ENCODE assay signal across 22 cellular contexts in genomic region chr15:41482070-41482469, GRCh38. TPM values are rescaled to one million over a fixed set of nuclear protein-coding genes. Genes with fewer than 3 reads are reported as not detected.
"Had no signal": no experiment of that assay in that cellular context is flagged by ENCODE, and none has a peak within 500 bp of the region (broad histone marks: within the 10 kb centered on the region; RNA-seq: fewer than 3 reads in every experiment).

No MANE protein-coding gene starts in this region.

- H3K27me3 ChIP-seq: dorsolateral prefrontal cortex, gastrocnemius medialis, right atrium auricular region had no signal

- H3K27me3 Mint-ChIP-seq: memory B cell; naive thymus-derived CD8-positive, alpha-beta T cell had no signal

- H3K27ac ChIP-seq: dorsolateral prefrontal cortex, epithelial cell of prostate, esophagus muscularis mucosa, gastrocnemius medialis, heart right ventricle, left ventricle myocardium inferior, lower lobe of right lung, neutrophil, right atrium auricular region, sigmoid colon, skin epidermis, tibial artery had no signal

- DNase-seq: cortex of kidney; dorsolateral prefrontal cortex; effector memory CD4-positive, alpha-beta T cell; gastrocnemius medialis; heart right ventricle; islet precursor cell; left ventricle myocardium inferior; lower lobe of right lung; midbrain; naive thymus-derived CD8-positive, alpha-beta T cell; sigmoid colon; stimulated activated CD4-positive, alpha-beta T cell treated with anti-CD3 and anti-CD28 coated beads, Interleukin-12 subunit alpha, Interleukin-12 subunit beta, amount 100 ng/mL, for 4 hours; stimulated activated naive CD4-positive, alpha-beta T cell treated with Interleukin-2 at 50 U/mL for 16 hours; tibial artery had no signal

- H3K9me3 Mint-ChIP-seq: memory B cell; naive thymus-derived CD8-positive, alpha-beta T cell had no signal

- H3K4me3 ChIP-seq: dorsolateral prefrontal cortex, esophagus muscularis mucosa, gastrocnemius medialis, heart right ventricle, left ventricle myocardium inferior, lower lobe of right lung, right atrium auricular region, sigmoid colon, skin epidermis, tibial artery had no signal

- H3K9me3 ChIP-seq: esophagus muscularis mucosa, gastrocnemius medialis, heart right ventricle, left ventricle myocardium inferior, lower lobe of right lung, neutrophil, right atrium auricular region, sigmoid colon, tibial artery had no signal

- ATAC-seq: gastrocnemius medialis, heart right ventricle, lower lobe of right lung had no signal

- FAIRE-seq: endometrium had no signal

- H3K4me1 ChIP-seq: esophagus muscularis mucosa, gastrocnemius medialis, lower lobe of right lung, right atrium auricular region, sigmoid colon, tibial artery had no signal

- H3K4me3 Mint-ChIP-seq: memory B cell had no signal

RNA-seq across cellular contexts. Expression of gene ITPKA, which starts 11.6 kb away (rescaled TPM):
- total RNA-seq: naive thymus-derived CD8-positive, alpha-beta T cell; osteocyte had no signal
- polyA plus RNA-seq: naive thymus-derived CD8-positive, alpha-beta T cell had no signal

RNA-seq across cellular contexts. Expression of gene LTK, which starts 31.6 kb away (rescaled TPM):
- polyA plus RNA-seq: naive thymus-derived CD8-positive, alpha-beta T cell had no signal
